In the genomic region with DNA sequence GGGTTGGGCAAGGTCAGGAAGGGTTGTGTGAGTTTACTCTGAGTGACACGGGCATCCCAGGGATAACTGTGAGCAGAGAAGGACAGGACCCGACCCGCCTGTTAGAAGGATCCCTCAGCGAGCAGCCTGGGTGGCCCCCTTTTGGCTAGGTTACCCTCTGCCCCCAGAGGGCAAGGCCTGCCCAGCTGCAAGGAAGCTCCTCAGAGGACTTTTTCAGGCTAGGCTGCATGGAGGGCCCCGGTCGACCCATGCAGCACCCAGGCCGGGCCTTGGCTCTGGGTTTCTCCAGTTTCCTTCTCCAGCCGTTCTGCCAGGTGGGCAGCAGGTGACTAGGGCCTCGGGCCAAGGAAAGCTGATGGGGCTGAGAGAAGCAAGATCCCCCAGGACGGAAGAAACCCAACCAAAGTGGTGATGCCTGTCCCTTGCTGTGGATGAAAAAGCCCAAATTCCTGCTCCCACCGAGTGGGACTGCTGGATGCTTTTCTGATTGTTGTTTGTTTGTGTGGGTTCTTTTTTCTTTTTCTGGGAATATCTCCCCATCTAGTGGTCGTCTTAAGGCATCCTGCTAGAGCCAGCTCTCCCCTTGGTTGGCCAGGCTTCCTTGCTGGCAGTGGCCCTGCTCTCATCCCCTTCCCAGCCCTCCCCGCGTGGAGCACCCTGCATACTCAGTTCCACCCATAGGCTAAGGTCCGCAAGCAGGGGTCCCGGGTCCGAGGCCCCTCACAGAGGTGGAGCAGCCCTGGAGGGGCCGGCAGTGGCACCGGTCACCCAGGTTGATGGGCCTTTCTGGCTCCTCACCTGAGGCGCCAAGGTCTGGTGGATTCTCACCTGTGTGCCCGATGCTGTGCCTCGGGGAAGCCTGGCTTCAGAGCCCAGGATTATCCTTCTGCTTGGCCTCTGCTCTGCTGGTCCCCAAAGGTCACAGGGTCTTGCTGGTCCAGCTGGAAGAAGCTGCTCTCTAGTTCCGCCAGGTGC, we compare ENCODE assay signal across 13 cellular contexts. TPM values are rescaled to one million over a fixed set of nuclear protein-coding genes. Genes with fewer than 3 reads are reported as not detected.
A peak's percentile ranks its signal among the peaks of the same experiment; 100 is the strongest.
DNase-seq lines count a peak whose midpoint lies in the region; ATAC-seq, FAIRE-seq and TF ChIP-seq lines count a peak whose summit lies in the region.
"Had no signal": no experiment of that assay in that cellular context is flagged by ENCODE, and none has a peak within 500 bp of the region (broad histone marks: within the 10 kb centered on the region; RNA-seq: fewer than 3 reads in every experiment).

No MANE protein-coding gene starts in this region.

- ATAC-seq in HepG2, result no peak
- no peak for ATAC-seq in right lobe of liver
- no peak for ATAC-seq in GM18498 (IDR thresholded peaks at IDR 0.05; ENCODE audit: unreplicated experiment)
- no peak for ATAC-seq in GM19328 (IDR thresholded peaks at IDR 0.05; ENCODE audit: unreplicated experiment)
- ATAC-seq: body of pancreas had no signal

- H3K27me3 ChIP-seq in HepG2 (ENCODE audit: control insufficient read depth in 1 of 2, insufficient read depth in 2 of 2, low read length in 2 of 2), result peaks cover 2 to 8% of the 10 kb centered on the region in 2 experiments; a peak in 2 of 5 replicates
- no peaks in the 10 kb centered on the region for H3K27me3 ChIP-seq in right lobe of liver
- H3K27me3 ChIP-seq: body of pancreas had no signal

- H3K79me2 ChIP-seq in HepG2 (ENCODE audit: insufficient read depth, low read length), result no peaks in the 10 kb centered on the region

- peaks cover 42% of the 10 kb centered on the region for H3K4me1 ChIP-seq in HepG2 (ENCODE audit: insufficient read depth, low read length)
- peaks cover 0 to 7% (median 0%) of the 10 kb centered on the region in 4 donors for H3K4me1 ChIP-seq in right lobe of liver

- POLR2A ChIA-PET in HepG2 (lab: Yijun Ruan, JAX), result no interaction called here

- TF ChIP-seq EP300 in HepG2 (IDR thresholded peaks at IDR 0.05; ENCODE audit: low read depth in 2 of 2, low read length in 2 of 2) (no peak), HepG2 (CRISPR knock-in tag; IDR thresholded peaks at IDR 0.05; ENCODE audit: borderline replicate concordance) (no peak)

- no peak overlapping the region for H3K4me2 ChIP-seq in HepG2 (ENCODE audit: low read depth, low read length)

- 27% methylated on average over 4 of the region's 23 CpGs for WGBS in HepG2 (ENCODE audit: low lambda C conversion rate)
- WGBS in right lobe of liver (ENCODE audit: insufficient coverage, low coverage, low lambda C conversion rate, missing lambda C conversion rate), result 43% methylated on average over 8 of the region's 23 CpGs

- DNase-seq in HepG2 (ENCODE audit: low spot score), result no peak
- DNase-seq in right lobe of liver, result no peak
- peak; percentile 40 for DNase-seq in islet precursor cell
- DNase-seq in RPMI8226, result no peak
- DNase-seq in stimulated activated CD8-positive, alpha-beta memory T cell treated with anti-CD3 and anti-CD28 coated beads, Interleukin-4, amount 100 ng/mL, for 48 hours, result no peak
- DNase-seq: body of pancreas; CD4-positive, alpha-beta T cell; stimulated activated CD4-positive, alpha-beta T cell treated with anti-CD3 and anti-CD28 coated beads, Interleukin-4, amount 100 ng/mL, for 1 hour had no signal

- H3K27ac ChIP-seq in HepG2 (ENCODE audit: extremely low read length, insufficient read depth, low read length), result no peak overlapping the region
- no peak overlapping the region for H3K27ac ChIP-seq in right lobe of liver
- H3K27ac ChIP-seq in VCaP, result no peak overlapping the region
- H3K27ac ChIP-seq: body of pancreas, epithelial cell of prostate had no signal

- in situ Hi-C loops in HepG2 (cut with HindIII; ENCODE audit: extremely low pct_ligation_motif_present, low pct_unique_long_range_greater_than_20kb), result loop anchor here (10.0 kb wide), 1 partner anchor 378 kb away; no protein-coding TSS in a partner anchor

- no peak overlapping the region for H2AFZ ChIP-seq in HepG2 (ENCODE audit: low read length)

- no peaks in the 10 kb centered on the region for H4K20me1 ChIP-seq in HepG2 (ENCODE audit: insufficient read depth, low read length)

- intact Hi-C loops in HepG2 (cut with micrococcal nuclease; ENCODE audit: unreplicated experiment) (no loop called here), right lobe of liver (cut with DNase I) (no loop called here)

- FAIRE-seq in HepG2 (lab: Jason Lieb, UNC), result no peak

- no peak overlapping the region for H3K9ac ChIP-seq in HepG2 (ENCODE audit: insufficient read depth, low read depth, low read length)

- TF ChIP-seq RAD21 in HepG2 (CRISPR knock-in tag; IDR thresholded peaks at IDR 0.05), result no peak

- H3K36me3 ChIP-seq in HepG2 (replicated peaks in 1 of 2; ENCODE audit: control insufficient read depth in 1 of 2, insufficient read depth in 2 of 2, low read length in 2 of 2) (no peaks in the 10 kb centered on the region), right lobe of liver (no peaks in the 10 kb centered on the region)

- H3K4me3 ChIP-seq in HepG2 (replicated peaks in 1 of 3; ENCODE audit: insufficient read depth in 1 of 3, low read depth in 2 of 3, low read length in 3 of 3) (no peak overlapping the region), right lobe of liver (no peak overlapping the region)
- H3K4me3 ChIP-seq: body of pancreas had no signal

- no peaks in the 10 kb centered on the region for H3K9me3 ChIP-seq in HepG2 (ENCODE audit: low read length)
- H3K9me3 ChIP-seq in right lobe of liver, result no peaks in the 10 kb centered on the region
- H3K9me3 ChIP-seq: body of pancreas had no signal

- TF ChIP-seq CTCF in HepG2 (CRISPR knock-in tag; IDR thresholded peaks at IDR 0.05), result peak; percentile 38; the same call in 1 of the 2 replicates
- no peak for TF ChIP-seq CTCF in right lobe of liver (IDR thresholded peaks at IDR 0.05)
- TF ChIP-seq CTCF in VCaP (conservative IDR thresholded peaks at IDR 0.05), result peak; percentile 19; the same call in 1 of the 2 replicates

- TF ChIP-seq POLR2A in HepG2 (IDR thresholded peaks at IDR 0.05; ENCODE audit: insufficient read depth in 1 of 2, low read depth in 2 of 2, low read length in 2 of 2), result no peak
- TF ChIP-seq POLR2A in right lobe of liver (IDR thresholded peaks at IDR 0.05), result no peak

- CTCF ChIA-PET in HepG2 (lab: Yijun Ruan, JAX; ENCODE audit: low intra/inter-chr PET ratio, low total read pairs), result no interaction called here

- no TSS peak for BruUV-seq in HepG2 (replicated peaks; lab: Mats Ljungman, UMichigan)

RNA-seq across cellular contexts. Expression of a gene that starts 1.8 kb away (rescaled TPM):
- 0.02 and 0.03 TPM in 2 replicates for total RNA-seq in HepG2 (2016; rRNA removed; fragmentation: Illumina TruSeq; extraction: Trizol)
- not detected in 2 replicates for total RNA-seq in HepG2 (2016; cell fraction: cytosol; rRNA removed; fragmentation: Illumina TruSeq; extraction: Trizol; ENCODE audit: low read depth)
- total RNA-seq in HepG2 (2016; cell fraction: insoluble cytoplasmic fraction; rRNA removed; fragmentation: Illumina TruSeq; extraction: Trizol), result 0.02 and 0.03 TPM in 2 replicates
- not detected in 2 replicates for total RNA-seq in HepG2 (2016; cell fraction: membrane; rRNA removed; fragmentation: Illumina TruSeq; extraction: Trizol)
- not detected in 2 replicates for total RNA-seq in HepG2 (2016; cell fraction: nucleus; rRNA removed; fragmentation: Illumina TruSeq; extraction: Trizol)
- polyA plus RNA-seq in HepG2 (2011; rRNA removed), result not detected in 2 replicates
- polyA plus RNA-seq in HepG2 (2011; cell fraction: cytosol; rRNA removed), result not detected in 2 replicates
- polyA plus RNA-seq in HepG2 (2011; cell fraction: nucleus; rRNA removed), result 0.03 TPM in 1 of 2 replicates, not detected in the other
- 0.03 TPM in 1 of 2 replicates, not detected in the other for polyA plus RNA-seq in HepG2 (2012)
- polyA plus RNA-seq in HepG2 (2016; cell fraction: cytosol; fragmentation: Illumina TruSeq; extraction: Trizol; ENCODE audit: low read depth), result not detected in 2 replicates
- polyA plus RNA-seq in HepG2 (2016; cell fraction: insoluble cytoplasmic fraction; fragmentation: Illumina TruSeq; extraction: Trizol; ENCODE audit: low read depth), result not detected in 2 replicates
- polyA plus RNA-seq in HepG2 (2016; cell fraction: membrane; fragmentation: Illumina TruSeq; extraction: Trizol; ENCODE audit: low read depth), result not detected in 2 replicates
- not detected in 2 replicates for polyA plus RNA-seq in HepG2 (2016; cell fraction: nucleus; fragmentation: Illumina TruSeq; extraction: Trizol; ENCODE audit: insufficient read depth, low read depth)
- polyA minus RNA-seq in HepG2 (2011; rRNA and poly(A)+ RNA removed; ENCODE audit: low replicate concordance), result not detected in 2 replicates
- not detected in 2 replicates for polyA minus RNA-seq in HepG2 (2011; cell fraction: cytosol; rRNA and poly(A)+ RNA removed)
- polyA minus RNA-seq in HepG2 (2011; cell fraction: nucleus; rRNA and poly(A)+ RNA removed), result not detected in 2 replicates
- 1 to 10 TPM in 1 of 6 experiments, under 1 TPM in 5; 0.31 to 1.4 (median 0.41) TPM for total RNA-seq in right lobe of liver

RNA-seq across cellular contexts. Expression of a gene that starts 11.9 kb away (rescaled TPM):
- total RNA-seq in HepG2 (2016; rRNA removed; fragmentation: Illumina TruSeq; extraction: Trizol) (not detected in 2 replicates), right lobe of liver (not detected)
- total RNA-seq in HepG2 (2016; cell fraction: cytosol; rRNA removed; fragmentation: Illumina TruSeq; extraction: Trizol; ENCODE audit: low read depth), result not detected in 2 replicates
- total RNA-seq in HepG2 (2016; cell fraction: insoluble cytoplasmic fraction; rRNA removed; fragmentation: Illumina TruSeq; extraction: Trizol), result not detected in 2 replicates
- total RNA-seq in HepG2 (2016; cell fraction: membrane; rRNA removed; fragmentation: Illumina TruSeq; extraction: Trizol), result not detected in 2 replicates
- total RNA-seq in HepG2 (2016; cell fraction: nucleus; rRNA removed; fragmentation: Illumina TruSeq; extraction: Trizol), result not detected in 2 replicates
- polyA plus RNA-seq in HepG2 (2011; rRNA removed), result not detected in 2 replicates
- not detected in 2 replicates for polyA plus RNA-seq in HepG2 (2011; cell fraction: cytosol; rRNA removed)
- polyA plus RNA-seq in HepG2 (2011; cell fraction: nucleus; rRNA removed), result not detected in 2 replicates
- not detected in 2 replicates for polyA plus RNA-seq in HepG2 (2012)
- polyA plus RNA-seq in HepG2 (2016; cell fraction: cytosol; fragmentation: Illumina TruSeq; extraction: Trizol; ENCODE audit: low read depth), result not detected in 2 replicates
- not detected in 2 replicates for polyA plus RNA-seq in HepG2 (2016; cell fraction: insoluble cytoplasmic fraction; fragmentation: Illumina TruSeq; extraction: Trizol; ENCODE audit: low read depth)
- polyA plus RNA-seq in HepG2 (2016; cell fraction: membrane; fragmentation: Illumina TruSeq; extraction: Trizol; ENCODE audit: low read depth), result not detected in 2 replicates
- polyA plus RNA-seq in HepG2 (2016; cell fraction: nucleus; fragmentation: Illumina TruSeq; extraction: Trizol; ENCODE audit: insufficient read depth, low read depth), result not detected in 2 replicates
- not detected in 2 replicates for polyA minus RNA-seq in HepG2 (2011; rRNA and poly(A)+ RNA removed; ENCODE audit: low replicate concordance)
- polyA minus RNA-seq in HepG2 (2011; cell fraction: cytosol; rRNA and poly(A)+ RNA removed), result not detected in 2 replicates
- not detected in 2 replicates for polyA minus RNA-seq in HepG2 (2011; cell fraction: nucleus; rRNA and poly(A)+ RNA removed)
- total RNA-seq: body of pancreas; CD4-positive, alpha-beta T cell; pulmonary artery endothelial cell had no signal

RNA-seq across cellular contexts. Expression of a gene that starts 32.8 kb away (rescaled TPM):
- total RNA-seq in HepG2 (2016; rRNA removed; fragmentation: Illumina TruSeq; extraction: Trizol) (0.18 TPM in 1 of 2 replicates, not detected in the other), right lobe of liver (under 1 TPM in 4 of 6 experiments, not detected in 2; 0.18 to 0.46 (median 0.23) TPM)
- total RNA-seq in HepG2 (2016; cell fraction: cytosol; rRNA removed; fragmentation: Illumina TruSeq; extraction: Trizol; ENCODE audit: low read depth), result 1.2 TPM in 1 of 2 replicates, not detected in the other
- total RNA-seq in HepG2 (2016; cell fraction: insoluble cytoplasmic fraction; rRNA removed; fragmentation: Illumina TruSeq; extraction: Trizol), result 0.22 TPM in 1 of 2 replicates, not detected in the other
- 0.19 and 0.21 TPM in 2 replicates for total RNA-seq in HepG2 (2016; cell fraction: membrane; rRNA removed; fragmentation: Illumina TruSeq; extraction: Trizol)
- 0.50 and 0.62 TPM in 2 replicates for total RNA-seq in HepG2 (2016; cell fraction: nucleus; rRNA removed; fragmentation: Illumina TruSeq; extraction: Trizol)
- 0.13 and 0.17 TPM in 2 replicates for polyA plus RNA-seq in HepG2 (2011; rRNA removed)
- polyA plus RNA-seq in HepG2 (2011; cell fraction: cytosol; rRNA removed), result 0.09 and 0.21 TPM in 2 replicates
- 1.2 and 2.1 TPM in 2 replicates for polyA plus RNA-seq in HepG2 (2011; cell fraction: nucleus; rRNA removed)
- polyA plus RNA-seq in HepG2 (2012), result not detected in 2 replicates
- polyA plus RNA-seq in HepG2 (2016; cell fraction: cytosol; fragmentation: Illumina TruSeq; extraction: Trizol; ENCODE audit: low read depth), result 0.18 TPM in 1 of 2 replicates, not detected in the other
- polyA plus RNA-seq in HepG2 (2016; cell fraction: insoluble cytoplasmic fraction; fragmentation: Illumina TruSeq; extraction: Trizol; ENCODE audit: low read depth), result 0.19 TPM in 1 of 2 replicates, not detected in the other
- polyA plus RNA-seq in HepG2 (2016; cell fraction: membrane; fragmentation: Illumina TruSeq; extraction: Trizol; ENCODE audit: low read depth), result 0.15 TPM in 1 of 2 replicates, not detected in the other
- 0.38 TPM in 1 of 2 replicates, not detected in the other for polyA plus RNA-seq in HepG2 (2016; cell fraction: nucleus; fragmentation: Illumina TruSeq; extraction: Trizol; ENCODE audit: insufficient read depth, low read depth)
- polyA minus RNA-seq in HepG2 (2011; rRNA and poly(A)+ RNA removed; ENCODE audit: low replicate concordance), result 0.24 and 0.87 TPM in 2 replicates
- not detected in 2 replicates for polyA minus RNA-seq in HepG2 (2011; cell fraction: cytosol; rRNA and poly(A)+ RNA removed)
- 1.3 and 1.6 TPM in 2 replicates for polyA minus RNA-seq in HepG2 (2011; cell fraction: nucleus; rRNA and poly(A)+ RNA removed)

RNA-seq across cellular contexts. Expression of a gene that starts 57.3 kb away (rescaled TPM):
- total RNA-seq in HepG2 (2016; rRNA removed; fragmentation: Illumina TruSeq; extraction: Trizol) (42.4 and 52.1 TPM in 2 replicates), right lobe of liver (10 to 100 TPM in 1 of 6 experiments, 1 to 10 TPM in 5; 5.6 to 14.9 (median 8.8) TPM)
- 11.6 and 12.0 TPM in 2 replicates for total RNA-seq in HepG2 (2016; cell fraction: cytosol; rRNA removed; fragmentation: Illumina TruSeq; extraction: Trizol; ENCODE audit: low read depth)
- total RNA-seq in HepG2 (2016; cell fraction: insoluble cytoplasmic fraction; rRNA removed; fragmentation: Illumina TruSeq; extraction: Trizol), result 39.2 and 51.8 TPM in 2 replicates
- 14.9 and 17.2 TPM in 2 replicates for total RNA-seq in HepG2 (2016; cell fraction: membrane; rRNA removed; fragmentation: Illumina TruSeq; extraction: Trizol)
- total RNA-seq in HepG2 (2016; cell fraction: nucleus; rRNA removed; fragmentation: Illumina TruSeq; extraction: Trizol), result 18.7 and 21.6 TPM in 2 replicates
- 9.1 and 10.9 TPM in 2 replicates for polyA plus RNA-seq in HepG2 (2011; rRNA removed)
- polyA plus RNA-seq in HepG2 (2011; cell fraction: cytosol; rRNA removed), result 9.4 and 15.2 TPM in 2 replicates
- 19.4 and 23.3 TPM in 2 replicates for polyA plus RNA-seq in HepG2 (2011; cell fraction: nucleus; rRNA removed)
- 8.2 and 11.4 TPM in 2 replicates for polyA plus RNA-seq in HepG2 (2012)
- 6.9 and 7.7 TPM in 2 replicates for polyA plus RNA-seq in HepG2 (2016; cell fraction: cytosol; fragmentation: Illumina TruSeq; extraction: Trizol; ENCODE audit: low read depth)
- polyA plus RNA-seq in HepG2 (2016; cell fraction: insoluble cytoplasmic fraction; fragmentation: Illumina TruSeq; extraction: Trizol; ENCODE audit: low read depth), result 32.6 and 41.1 TPM in 2 replicates
- 10.1 and 11.1 TPM in 2 replicates for polyA plus RNA-seq in HepG2 (2016; cell fraction: membrane; fragmentation: Illumina TruSeq; extraction: Trizol; ENCODE audit: low read depth)
- 35.1 and 45.0 TPM in 2 replicates for polyA plus RNA-seq in HepG2 (2016; cell fraction: nucleus; fragmentation: Illumina TruSeq; extraction: Trizol; ENCODE audit: insufficient read depth, low read depth)
- polyA minus RNA-seq in HepG2 (2011; rRNA and poly(A)+ RNA removed; ENCODE audit: low replicate concordance), result 18.6 and 73.7 TPM in 2 replicates
- 5.5 and 7.6 TPM in 2 replicates for polyA minus RNA-seq in HepG2 (2011; cell fraction: cytosol; rRNA and poly(A)+ RNA removed)
- 3.6 and 9.3 TPM in 2 replicates for polyA minus RNA-seq in HepG2 (2011; cell fraction: nucleus; rRNA and poly(A)+ RNA removed)

Comparison
In these comparisons a context has a peak if more than half of its experiments do, and no peak if none do; other contexts are left out.
1. CTCF ChIP-seq: peak in HepG2 (single experiment) and VCaP (single experiment); none in right lobe of liver (0 of 4).